11 cellular contexts compared by ENCODE assay signal in genomic region chr1:27961646-27962221, GRCh38. TPM values are rescaled to one million over a fixed set of nuclear protein-coding genes. Genes with fewer than 3 reads are reported as not detected.
DNase-seq lines count a peak whose midpoint lies in the region; ATAC-seq and TF ChIP-seq lines count a peak whose summit lies in the region.
"Had no signal": no experiment of that assay in that cellular context is flagged by ENCODE, and none has a peak within 500 bp of the region (broad histone marks: within the 10 kb centered on the region; RNA-seq: fewer than 3 reads in every experiment).

No MANE protein-coding gene starts in this region.

- no peak for DNase-seq in activated CD4-positive, alpha-beta T cell treated with anti-CD3 and anti-CD28 coated beads for 36 hours
- DNase-seq in activated CD4-positive, alpha-beta T cell treated with anti-CD3 and anti-CD28 coated beads, Interleukin-2, amount 50 U/mL, for 1 hour = no peak
- DNase-seq in activated CD4-positive, alpha-beta memory T cell treated with anti-CD3 and anti-CD28 coated beads, Interleukin-2, amount 10 ng/mL, durations not matched to agents 7 days and 5 days = no peak
- DNase-seq in foreskin fibroblast (peak; percentile 13 to 59), 8988T (no peak), hepatic stellate cell (ENCODE audit: low spot score) (no peak)
- no peak for DNase-seq in stimulated activated naive B cell treated with anti-CD40 and anti-IgM and Interleukin-4, amounts not matched to agents 10 μg/mL and 1 μg/mL and 100 μg/mL, for 72 hours
- DNase-seq: left cardiac atrium, NCI-H1417 had no signal

- H3K4me3 Mint-ChIP-seq in activated CD4-positive, alpha-beta T cell treated with anti-CD3 and anti-CD28 coated beads for 36 hours = peak overlapping the region; percentile 77
- H3K4me3 Mint-ChIP-seq in activated CD4-positive, alpha-beta memory T cell treated with anti-CD3 and anti-CD28 coated beads, Interleukin-2, amount 10 ng/mL, durations not matched to agents 7 days and 5 days = peak overlapping the region; percentile 80
- H3K4me3 Mint-ChIP-seq in stimulated activated naive B cell treated with anti-CD40 and anti-IgM and Interleukin-4, amounts not matched to agents 10 μg/mL and 1 μg/mL and 100 μg/mL, for 72 hours = no peak overlapping the region

- H3K9me3 Mint-ChIP-seq in activated CD4-positive, alpha-beta T cell treated with anti-CD3 and anti-CD28 coated beads for 36 hours (ENCODE audit: low read depth) = no peaks in the 10 kb centered on the region
- no peaks in the 10 kb centered on the region for H3K9me3 Mint-ChIP-seq in activated CD4-positive, alpha-beta memory T cell treated with anti-CD3 and anti-CD28 coated beads, Interleukin-2, amount 10 ng/mL, durations not matched to agents 7 days and 5 days
- no peaks in the 10 kb centered on the region for H3K9me3 Mint-ChIP-seq in stimulated activated naive B cell treated with anti-CD40 and anti-IgM and Interleukin-4, amounts not matched to agents 10 μg/mL and 1 μg/mL and 100 μg/mL, for 72 hours

- peak overlapping the region; percentile 15 for H3K27ac Mint-ChIP-seq in activated CD4-positive, alpha-beta T cell treated with anti-CD3 and anti-CD28 coated beads for 36 hours
- no peak overlapping the region for H3K27ac Mint-ChIP-seq in activated CD4-positive, alpha-beta memory T cell treated with anti-CD3 and anti-CD28 coated beads, Interleukin-2, amount 10 ng/mL, durations not matched to agents 7 days and 5 days
- H3K27ac Mint-ChIP-seq in stimulated activated naive B cell treated with anti-CD40 and anti-IgM and Interleukin-4, amounts not matched to agents 10 μg/mL and 1 μg/mL and 100 μg/mL, for 72 hours = peak overlapping the region; percentile 4

- H3K4me3 ChIP-seq in foreskin fibroblast (ENCODE audit: low read depth in 1 of 2, low read length in 2 of 2) = peak overlapping the region; percentile 76 to 80

- TF ChIP-seq CTCF in foreskin fibroblast (IDR thresholded peaks at IDR 0.05; ENCODE audit: low read depth, low read length) = no peak

- H3K27me3 Mint-ChIP-seq in activated CD4-positive, alpha-beta T cell treated with anti-CD3 and anti-CD28 coated beads for 36 hours = no peaks in the 10 kb centered on the region
- H3K27me3 Mint-ChIP-seq in activated CD4-positive, alpha-beta memory T cell treated with anti-CD3 and anti-CD28 coated beads, Interleukin-2, amount 10 ng/mL, durations not matched to agents 7 days and 5 days = no peaks in the 10 kb centered on the region
- no peaks in the 10 kb centered on the region for H3K27me3 Mint-ChIP-seq in stimulated activated naive B cell treated with anti-CD40 and anti-IgM and Interleukin-4, amounts not matched to agents 10 μg/mL and 1 μg/mL and 100 μg/mL, for 72 hours

- ATAC-seq in activated CD4-positive, alpha-beta T cell treated with anti-CD3 and anti-CD28 coated beads for 36 hours = no peak
- ATAC-seq in stimulated activated naive B cell treated with anti-CD40 and anti-IgM and Interleukin-4, amounts not matched to agents 10 μg/mL and 1 μg/mL and 100 μg/mL, for 72 hours (replicated peaks) = no peak
- ATAC-seq in GM18909 (IDR thresholded peaks at IDR 0.05; ENCODE audit: poor library complexity, unreplicated experiment) = no peak

- CTCF ChIA-PET in activated CD4-positive, alpha-beta T cell treated with anti-CD3 and anti-CD28 coated beads for 36 hours (lab: Charles Lee) = interaction anchor here (0.6 kb wide), 2 partner anchors 10 to 101 kb away, joined by 3 to 5 read pairs; no protein-coding TSS in a partner anchor
- CTCF ChIA-PET in activated CD4-positive, alpha-beta memory T cell treated with anti-CD3 and anti-CD28 coated beads, Interleukin-2, amount 10 ng/mL, durations not matched to agents 7 days and 5 days (lab: Charles Lee) = interaction anchor here (1.2 to 1.5 kb wide), 3 partner anchors 16 to 23 kb away, joined by 3 to 4 read pairs (median 4); no protein-coding TSS in a partner anchor

- H3K36me3 Mint-ChIP-seq in activated CD4-positive, alpha-beta T cell treated with anti-CD3 and anti-CD28 coated beads for 36 hours (ENCODE audit: low read depth) = peaks cover 2% of the 10 kb centered on the region
- H3K36me3 Mint-ChIP-seq in activated CD4-positive, alpha-beta memory T cell treated with anti-CD3 and anti-CD28 coated beads, Interleukin-2, amount 10 ng/mL, durations not matched to agents 7 days and 5 days (ENCODE audit: low read depth) = peaks cover 12% of the 10 kb centered on the region
- H3K36me3 Mint-ChIP-seq in stimulated activated naive B cell treated with anti-CD40 and anti-IgM and Interleukin-4, amounts not matched to agents 10 μg/mL and 1 μg/mL and 100 μg/mL, for 72 hours = peaks cover 11 to 17% of the 10 kb centered on the region in 2 donors

- H3K4me1 Mint-ChIP-seq in activated CD4-positive, alpha-beta T cell treated with anti-CD3 and anti-CD28 coated beads for 36 hours = peaks cover 17% of the 10 kb centered on the region
- H3K4me1 Mint-ChIP-seq in activated CD4-positive, alpha-beta memory T cell treated with anti-CD3 and anti-CD28 coated beads, Interleukin-2, amount 10 ng/mL, durations not matched to agents 7 days and 5 days = peaks cover 38% of the 10 kb centered on the region
- H3K4me1 Mint-ChIP-seq in stimulated activated naive B cell treated with anti-CD40 and anti-IgM and Interleukin-4, amounts not matched to agents 10 μg/mL and 1 μg/mL and 100 μg/mL, for 72 hours = peaks cover 9 to 25% of the 10 kb centered on the region in 2 donors

- intact Hi-C loops in activated CD4-positive, alpha-beta T cell treated with anti-CD3 and anti-CD28 coated beads for 36 hours (cut with DNase I, micrococcal nuclease) = no loop called here

- POLR2A ChIA-PET in activated CD4-positive, alpha-beta T cell treated with anti-CD3 and anti-CD28 coated beads for 36 hours (lab: Charles Lee) = interaction anchor here (0.6 kb wide), 2 partner anchors 106 to 550 kb away, joined by 3 to 9 read pairs; no protein-coding TSS in a partner anchor
- POLR2A ChIA-PET in activated CD4-positive, alpha-beta memory T cell treated with anti-CD3 and anti-CD28 coated beads, Interleukin-2, amount 10 ng/mL, durations not matched to agents 7 days and 5 days (lab: Charles Lee) = interaction anchor here (1.3 to 6.9 kb wide), 2 partner anchors 10 to 18 kb away, joined by 3 to 50 read pairs; no protein-coding TSS in a partner anchor

RNA-seq across cellular contexts. Expression of gene XKR8, which starts 2.0 kb away (rescaled TPM):
- total RNA-seq in activated CD4-positive, alpha-beta T cell treated with anti-CD3 and anti-CD28 coated beads for 36 hours = 1 to 10 TPM; 4.2 to 6.0 TPM
- 1 to 10 TPM; 7.9 to 10.0 TPM for total RNA-seq in activated CD4-positive, alpha-beta memory T cell treated with anti-CD3 and anti-CD28 coated beads, Interleukin-2, amount 10 ng/mL, durations not matched to agents 7 days and 5 days

RNA-seq across cellular contexts. Expression of gene SMPDL3B, which starts 26.9 kb away (rescaled TPM):
- under 1 TPM; 0.53 to 0.55 TPM for total RNA-seq in activated CD4-positive, alpha-beta T cell treated with anti-CD3 and anti-CD28 coated beads for 36 hours
- under 1 TPM; 0.76 to 0.93 TPM for total RNA-seq in activated CD4-positive, alpha-beta memory T cell treated with anti-CD3 and anti-CD28 coated beads, Interleukin-2, amount 10 ng/mL, durations not matched to agents 7 days and 5 days
- total RNA-seq: cardiac septum had no signal

RNA-seq across cellular contexts. Expression of gene RPA2, which starts 47.4 kb away (rescaled TPM):
- 10 to 100 TPM; 70.2 to 72.8 TPM for total RNA-seq in activated CD4-positive, alpha-beta T cell treated with anti-CD3 and anti-CD28 coated beads for 36 hours
- 10 to 100 TPM; 76.7 to 78.8 TPM for total RNA-seq in activated CD4-positive, alpha-beta memory T cell treated with anti-CD3 and anti-CD28 coated beads, Interleukin-2, amount 10 ng/mL, durations not matched to agents 7 days and 5 days

Comparison
In these comparisons a context has a peak if more than half of its experiments do, and no peak if none do; other contexts are left out.
1. DNase-seq: peak in foreskin fibroblast (2 of 2); none in activated CD4-positive, alpha-beta T cell treated with anti-CD3 and anti-CD28 coated beads for 36 hours (single experiment), activated CD4-positive, alpha-beta T cell treated with anti-CD3 and anti-CD28 coated beads, Interleukin-2, amount 50 U/mL, for 1 hour (single experiment), activated CD4-positive, alpha-beta memory T cell treated with anti-CD3 and anti-CD28 coated beads, Interleukin-2, amount 10 ng/mL, durations not matched to agents 7 days and 5 days (single experiment), stimulated activated naive B cell treated with anti-CD40 and anti-IgM and Interleukin-4, amounts not matched to agents 10 μg/mL and 1 μg/mL and 100 μg/mL, for 72 hours (single experiment), 8988T (single experiment) and hepatic stellate cell (single experiment).
2. H3K4me3 Mint-ChIP-seq: peak in activated CD4-positive, alpha-beta T cell treated with anti-CD3 and anti-CD28 coated beads for 36 hours (single experiment) and activated CD4-positive, alpha-beta memory T cell treated with anti-CD3 and anti-CD28 coated beads, Interleukin-2, amount 10 ng/mL, durations not matched to agents 7 days and 5 days (single experiment); none in stimulated activated naive B cell treated with anti-CD40 and anti-IgM and Interleukin-4, amounts not matched to agents 10 μg/mL and 1 μg/mL and 100 μg/mL, for 72 hours (0 of 2).